Comparison of ENCODE assay signal across 16 cellular contexts in genomic region chr16:54178491-54178976, GRCh38.
A peak's percentile ranks its signal among the peaks of the same experiment; 100 is the strongest.
DNase-seq lines count a peak whose midpoint lies in the region; ATAC-seq and TF ChIP-seq lines count a peak whose summit lies in the region.
"Had no signal": no experiment of that assay in that cellular context is flagged by ENCODE, and none has a peak within 500 bp of the region (broad histone marks: within the 10 kb centered on the region; RNA-seq: fewer than 3 reads in every experiment).

No MANE protein-coding gene starts in this region.

- ATAC-seq in left lobe of liver, result peak; percentile 4
- no peak for ATAC-seq in lower lobe of right lung
- ATAC-seq: gastrocnemius medialis had no signal

- no peak overlapping the region for H3K27ac ChIP-seq in lower lobe of right lung
- H3K27ac ChIP-seq: gastrocnemius medialis, PC-9 had no signal

- no peaks in the 10 kb centered on the region for H3K36me3 ChIP-seq in lower lobe of right lung
- H3K36me3 ChIP-seq: gastrocnemius medialis, uterus had no signal

- DNase-seq in DMS153 treated with DMSO at 0.1 percent for 48 hours (lab: John Stamatoyannopoulos, UW; ENCODE audit: unreplicated experiment) (peak; percentile 22), NCI-H1105 (lab: John Stamatoyannopoulos, UW) (peak; percentile 84), NCI-H526 treated with DMSO at 0.1 percent for 48 hours (lab: John Stamatoyannopoulos, UW) (peak; percentile 51), left lobe of liver (ENCODE audit: low spot score) (no peak), GM13977 (ENCODE audit: low spot score) (no peak), NCI-H1930 (lab: John Stamatoyannopoulos, UW) (no peak), lower lobe of right lung (no peak), NOMO-1 (lab: John Stamatoyannopoulos, UW; ENCODE audit: unreplicated experiment in 2 of 2) (no peak)
- DNase-seq: activated CD4-positive, CD25-positive, alpha-beta regulatory T cell; activated naive CD4-positive, alpha-beta T cell treated with anti-CD3 and anti-CD28 coated beads, Interleukin-2, amount 10 ng/mL, durations not matched to agents 7 days and 5 days; endodermal cell; gastrocnemius medialis; PC-9; stimulated activated CD4-positive, alpha-beta T cell treated with anti-CD3 and anti-CD28 coated beads, Interleukin-4, amount 100 ng/mL, for 1 hour; T-helper 1 cell; uterus had no signal

- in situ Hi-C loops in GM13977 (cut with MboI; ENCODE audit: low pct_unique_long_range_greater_than_20kb, low sequenced_read_pairs, unreplicated experiment), result no loop called here

- peaks cover 26% of the 10 kb centered on the region for H3K27me3 ChIP-seq in lower lobe of right lung (ENCODE audit: low read depth)
- H3K27me3 ChIP-seq: gastrocnemius medialis, uterus had no signal

- intact Hi-C loops in lower lobe of right lung (cut with DNase I), result no loop called here

- no peak for TF ChIP-seq CTCF in GM13977 (IDR thresholded peaks at IDR 0.05; ENCODE audit: extremely low read depth, insufficient read depth, missing control alignments)
- TF ChIP-seq CTCF in lower lobe of right lung (IDR thresholded peaks at IDR 0.05), result no peak

- H3K9me3 ChIP-seq in lower lobe of right lung, result no peaks in the 10 kb centered on the region
- H3K9me3 ChIP-seq: gastrocnemius medialis, uterus had no signal

- H3K4me1 ChIP-seq in lower lobe of right lung, result no peaks in the 10 kb centered on the region
- H3K4me1 ChIP-seq: gastrocnemius medialis, uterus had no signal

- H3K4me3 ChIP-seq in lower lobe of right lung, result no peak overlapping the region
- H3K4me3 ChIP-seq: gastrocnemius medialis, PC-9, uterus had no signal

Comparison
In these comparisons a context has a peak if more than half of its experiments do, and no peak if none do; other contexts are left out.
1. DNase-seq: peak in DMS153 treated with DMSO at 0.1 percent for 48 hours (single experiment), NCI-H1105 (single experiment) and NCI-H526 treated with DMSO at 0.1 percent for 48 hours (single experiment); none in left lobe of liver (single experiment), GM13977 (single experiment), NCI-H1930 (0 of 2), lower lobe of right lung (single experiment) and NOMO-1 (0 of 2).